18 cellular contexts compared by ENCODE assay signal in genomic region chr20:32368323-32368722, GRCh38. TPM values are rescaled to one million over a fixed set of nuclear protein-coding genes. Genes with fewer than 3 reads are reported as not detected.
DNase-seq lines count a peak whose midpoint lies in the region; ATAC-seq and TF ChIP-seq lines count a peak whose summit lies in the region.
"Had no signal": no experiment of that assay in that cellular context is flagged by ENCODE, and none has a peak within 500 bp of the region (broad histone marks: within the 10 kb centered on the region; RNA-seq: fewer than 3 reads in every experiment).

No MANE protein-coding gene starts in this region.

- H3K4me3 ChIP-seq in right lobe of liver (peak overlapping the region in 2 of 3 donors; percentile 0 to 14), ovary (no peak overlapping the region)
- H3K4me3 ChIP-seq: heart right ventricle had no signal

- H3K4me1 ChIP-seq in right lobe of liver (peaks cover 0 to 59% (median 30%) of the 10 kb centered on the region in 4 donors), ovary (ENCODE audit: insufficient read depth) (peaks cover 12% of the 10 kb centered on the region)

- no peak for TF ChIP-seq EP300 in ovary (IDR thresholded peaks at IDR 0.05)

- POLR2A ChIA-PET in activated B cell treated with CpG ODN at 0.5 μM for 24 hours (lab: Charles Lee) = interaction anchor here (1.4 to 3.6 kb wide), 3 partner anchors 10 to 13 kb away, joined by 5 to 35 read pairs (median 7); partner anchors contain the start of gene ASXL1

- TF ChIP-seq CTCF in activated B cell treated with CpG ODN at 0.5 μM for 24 hours (IDR thresholded peaks at IDR 0.05) (no peak), right lobe of liver (IDR thresholded peaks at IDR 0.05) (no peak), ovary (IDR thresholded peaks at IDR 0.05) (no peak)

- H3K9me3 Mint-ChIP-seq in activated naive CD4-positive, alpha-beta T cell treated with anti-CD3 and anti-CD28 coated beads, Interleukin-2, amount 50 U/mL, for 24 hours = no peaks in the 10 kb centered on the region
- no peaks in the 10 kb centered on the region for H3K9me3 Mint-ChIP-seq in activated B cell treated with CpG ODN at 0.5 μM for 24 hours
- H3K9me3 Mint-ChIP-seq: activated CD4-positive, alpha-beta T cell treated with anti-CD3 and anti-CD28 coated beads, Interleukin-2, amount 10 ng/mL, durations not matched to agents 24 days and 14 days; activated naive CD4-positive, alpha-beta T cell treated with anti-CD3 and anti-CD28 coated beads, Interleukin-2, amount 10 ng/mL, durations not matched to agents 7 days and 5 days; CD14-positive monocyte had no signal

- H3K27ac ChIP-seq in right lobe of liver (peak overlapping the region in 2 of 3 donors; percentile 19 to 71), ovary (no peak overlapping the region)
- H3K27ac ChIP-seq: heart right ventricle had no signal

- no peak for ATAC-seq in activated B cell treated with CpG ODN at 0.5 μM for 24 hours (ENCODE audit: low read depth)
- ATAC-seq in right lobe of liver = peak; percentile 55 to 68 (median 64)
- ATAC-seq in GM21619 (IDR thresholded peaks at IDR 0.05; ENCODE audit: unreplicated experiment) = no peak
- ATAC-seq in HG02885 (IDR thresholded peaks at IDR 0.05; ENCODE audit: poor library complexity, unreplicated experiment) = no peak
- ATAC-seq: HCT116, heart right ventricle had no signal

- peak overlapping the region; percentile 73 for H3K4me3 Mint-ChIP-seq in activated naive CD4-positive, alpha-beta T cell treated with anti-CD3 and anti-CD28 coated beads, Interleukin-2, amount 50 U/mL, for 24 hours
- peak overlapping the region; percentile 21 for H3K4me3 Mint-ChIP-seq in activated B cell treated with CpG ODN at 0.5 μM for 24 hours
- H3K4me3 Mint-ChIP-seq: activated CD4-positive, alpha-beta T cell treated with anti-CD3 and anti-CD28 coated beads, Interleukin-2, amount 10 ng/mL, durations not matched to agents 24 days and 14 days; activated naive CD4-positive, alpha-beta T cell treated with anti-CD3 and anti-CD28 coated beads, Interleukin-2, amount 10 ng/mL, durations not matched to agents 7 days and 5 days; CD14-positive monocyte had no signal

- H3K36me3 ChIP-seq in right lobe of liver = peaks cover 0 to 3% (median 1%) of the 10 kb centered on the region in 4 donors
- H3K36me3 ChIP-seq in ovary = no peaks in the 10 kb centered on the region

- CTCF ChIA-PET in activated B cell treated with CpG ODN at 0.5 μM for 24 hours (lab: Charles Lee) = no interaction called here

- no peaks in the 10 kb centered on the region for H3K27me3 Mint-ChIP-seq in activated naive CD4-positive, alpha-beta T cell treated with anti-CD3 and anti-CD28 coated beads, Interleukin-2, amount 50 U/mL, for 24 hours
- H3K27me3 Mint-ChIP-seq in activated B cell treated with CpG ODN at 0.5 μM for 24 hours = no peaks in the 10 kb centered on the region
- H3K27me3 Mint-ChIP-seq: activated CD4-positive, alpha-beta T cell treated with anti-CD3 and anti-CD28 coated beads, Interleukin-2, amount 10 ng/mL, durations not matched to agents 24 days and 14 days; activated naive CD4-positive, alpha-beta T cell treated with anti-CD3 and anti-CD28 coated beads, Interleukin-2, amount 10 ng/mL, durations not matched to agents 7 days and 5 days had no signal

- H3K9me3 ChIP-seq in right lobe of liver (no peaks in the 10 kb centered on the region), ovary (no peaks in the 10 kb centered on the region)
- H3K9me3 ChIP-seq: heart right ventricle had no signal

- TF ChIP-seq POLR2A in right lobe of liver (IDR thresholded peaks at IDR 0.05) (no peak), ovary (IDR thresholded peaks at IDR 0.05) (no peak)

- intact Hi-C loops in activated B cell treated with CpG ODN at 0.5 μM for 24 hours (cut with micrococcal nuclease) = no loop called here
- intact Hi-C loops in right lobe of liver (cut with DNase I) = no loop called here
- intact Hi-C loops in ovary (cut with DNase I) = no loop called here

- peaks cover 57% of the 10 kb centered on the region for H3K4me1 Mint-ChIP-seq in activated naive CD4-positive, alpha-beta T cell treated with anti-CD3 and anti-CD28 coated beads, Interleukin-2, amount 50 U/mL, for 24 hours
- H3K4me1 Mint-ChIP-seq in activated B cell treated with CpG ODN at 0.5 μM for 24 hours = peaks cover 60% of the 10 kb centered on the region

- H3K36me3 Mint-ChIP-seq in activated naive CD4-positive, alpha-beta T cell treated with anti-CD3 and anti-CD28 coated beads, Interleukin-2, amount 50 U/mL, for 24 hours = peaks cover 7% of the 10 kb centered on the region
- H3K36me3 Mint-ChIP-seq in activated B cell treated with CpG ODN at 0.5 μM for 24 hours (ENCODE audit: low read depth) = peaks cover 47% of the 10 kb centered on the region

- no peak for DNase-seq in activated naive CD4-positive, alpha-beta T cell (lab: John Stamatoyannopoulos, UW)
- DNase-seq in activated B cell treated with CpG ODN at 0.5 μM for 24 hours = no peak
- no peak for DNase-seq in right lobe of liver
- no peak for DNase-seq in ovary
- DNase-seq in NCI-H2196 treated with DMSO at 0.1 percent for 48 hours (lab: John Stamatoyannopoulos, UW; ENCODE audit: unreplicated experiment) = no peak
- DNase-seq: activated CD4-positive, alpha-beta T cell treated with anti-CD3 and anti-CD28 coated beads, Interleukin-2, amount 10 ng/mL, durations not matched to agents 24 days and 14 days; activated naive CD4-positive, alpha-beta T cell treated with anti-CD3 and anti-CD28 coated beads, Interleukin-2, amount 10 ng/mL, durations not matched to agents 7 days and 5 days; heart right ventricle; NCI-H187; NCI-H446; NK-92 treated with Interleukin-12 subunit alpha and Interleukin-12 subunit beta, amount 100 ng/mL, for 24 hours; posterior cingulate gyrus; stimulated activated CD4-positive, alpha-beta T cell treated with anti-CD3 and anti-CD28 coated beads, Interleukin-4, amount 100 ng/mL, for 1 hour had no signal

- H3K27me3 ChIP-seq in right lobe of liver = no peaks in the 10 kb centered on the region
- no peaks in the 10 kb centered on the region for H3K27me3 ChIP-seq in ovary
- H3K27me3 ChIP-seq: heart right ventricle had no signal

- peak overlapping the region; percentile 97 for H3K27ac Mint-ChIP-seq in activated naive CD4-positive, alpha-beta T cell treated with anti-CD3 and anti-CD28 coated beads, Interleukin-2, amount 50 U/mL, for 24 hours
- peak overlapping the region; percentile 27 for H3K27ac Mint-ChIP-seq in activated B cell treated with CpG ODN at 0.5 μM for 24 hours
- H3K27ac Mint-ChIP-seq: activated naive CD4-positive, alpha-beta T cell treated with anti-CD3 and anti-CD28 coated beads, Interleukin-2, amount 10 ng/mL, durations not matched to agents 7 days and 5 days; CD14-positive monocyte had no signal

RNA-seq across cellular contexts. Expression of gene ASXL1, which starts 10.2 kb away (rescaled TPM):
- total RNA-seq in activated B cell treated with CpG ODN at 0.5 μM for 24 hours (145 and 169 TPM in 2 replicates), right lobe of liver (10 to 100 TPM; 18.9 to 41.8 (median 26.0) TPM), ovary (10 to 100 TPM; 52.6 to 85.1 (median 71.2) TPM)
- 10 to 100 TPM; 31.6 to 49.7 TPM for polyA plus RNA-seq in ovary

Comparison
In these comparisons a context has a peak if more than half of its experiments do, and no peak if none do; other contexts are left out.
1. ATAC-seq: peak in right lobe of liver (4 of 4); none in activated B cell treated with CpG ODN at 0.5 μM for 24 hours (single experiment), GM21619 (single experiment) and HG02885 (single experiment).
2. H3K27ac ChIP-seq: peak in right lobe of liver (2 of 3); none in ovary (0 of 2).